20 cellular contexts compared by ENCODE assay signal in the genomic region with DNA sequence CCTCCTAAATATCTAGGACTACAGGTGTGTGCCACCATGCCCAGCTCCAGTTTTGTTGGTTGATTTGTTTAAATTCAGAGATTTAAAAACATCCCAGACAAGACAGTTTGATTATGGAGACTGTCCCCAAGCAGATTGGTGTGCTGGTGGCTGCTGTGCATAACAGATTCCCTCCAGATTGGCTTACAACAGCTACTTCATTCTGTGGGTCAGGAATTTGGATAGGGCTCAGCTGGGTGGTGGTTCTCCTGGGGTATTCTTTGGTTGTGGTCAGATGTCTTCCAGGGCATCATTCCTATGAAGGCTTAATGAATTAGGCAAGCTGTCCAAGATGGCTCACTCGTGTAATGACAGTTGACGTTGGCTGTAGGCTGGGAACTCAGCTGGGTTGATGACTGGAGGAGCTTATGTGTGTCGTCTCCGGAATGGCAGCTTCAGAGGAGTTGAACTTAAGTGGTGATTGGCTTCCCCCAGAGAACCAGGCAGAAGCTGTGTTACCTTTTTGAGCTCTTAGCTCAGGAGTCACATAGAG. TPM values are rescaled to one million over a fixed set of nuclear protein-coding genes. Genes with fewer than 3 reads are reported as not detected.
A peak's percentile ranks its signal among the peaks of the same experiment; 100 is the strongest.
DNase-seq lines count a peak whose midpoint lies in the region; ATAC-seq, FAIRE-seq and TF ChIP-seq lines count a peak whose summit lies in the region.
"Had no signal": no experiment of that assay in that cellular context is flagged by ENCODE, and none has a peak within 500 bp of the region (broad histone marks: within the 10 kb centered on the region; RNA-seq: fewer than 3 reads in every experiment).

No MANE protein-coding gene starts in this region.

- H3K9me3 ChIP-seq in astrocyte (ENCODE audit: insufficient read depth, low read depth, low read length) = no peaks in the 10 kb centered on the region
- no peaks in the 10 kb centered on the region for H3K9me3 ChIP-seq in right lobe of liver
- no peaks in the 10 kb centered on the region for H3K9me3 ChIP-seq in colonic mucosa
- H3K9me3 ChIP-seq: BE2C had no signal

- no peak for FAIRE-seq in astrocyte (lab: Jason Lieb, UNC)
- FAIRE-seq: GM12878, HTR-8/SVneo had no signal

- no peak overlapping the region for H3K4me3 Mint-ChIP-seq in Calu3 (ENCODE audit: low read depth, unreplicated experiment)
- H3K4me3 Mint-ChIP-seq in astrocyte (ENCODE audit: unreplicated experiment) = no peak overlapping the region
- no peak overlapping the region for H3K4me3 Mint-ChIP-seq in stimulated activated effector memory CD8-positive, alpha-beta T cell treated with anti-CD3 and anti-CD28 coated beads, Interleukin-12 subunit alpha, Interleukin-12 subunit beta, amount 100 ng/mL, for 72 hours
- H3K4me3 Mint-ChIP-seq: CD4-positive, alpha-beta memory T cell had no signal

- WGBS in right lobe of liver (ENCODE audit: insufficient coverage, low coverage, low lambda C conversion rate, missing lambda C conversion rate) = no CpG with 5 or more reads among the region's 4 CpGs

- no peak for TF ChIP-seq CTCF in Calu3 (IDR thresholded peaks at IDR 0.05; ENCODE audit: unreplicated experiment)
- TF ChIP-seq CTCF in astrocyte (IDR thresholded peaks at IDR 0.05; ENCODE audit: insufficient read depth, low read depth, low read length) = no peak
- TF ChIP-seq CTCF in right lobe of liver (IDR thresholded peaks at IDR 0.05) = no peak
- no peak for TF ChIP-seq CTCF in colonic mucosa (IDR thresholded peaks at IDR 0.05)

- peaks cover 7% of the 10 kb centered on the region for H4K20me1 ChIP-seq in astrocyte (ENCODE audit: insufficient read depth, low read length)

- H3K36me3 Mint-ChIP-seq in Calu3 (ENCODE audit: insufficient read depth, unreplicated experiment) (peaks cover 43% of the 10 kb centered on the region), astrocyte (ENCODE audit: low read depth, unreplicated experiment) (peaks cover 26% of the 10 kb centered on the region)
- H3K36me3 Mint-ChIP-seq in stimulated activated effector memory CD8-positive, alpha-beta T cell treated with anti-CD3 and anti-CD28 coated beads, Interleukin-12 subunit alpha, Interleukin-12 subunit beta, amount 100 ng/mL, for 72 hours = peaks cover 52% of the 10 kb centered on the region

- H3K9ac ChIP-seq in astrocyte (ENCODE audit: low read length) (no peak overlapping the region), colonic mucosa (ENCODE audit: low read depth in 2 of 2, low read length in 2 of 2) (no peak overlapping the region)
- H3K9ac ChIP-seq: GM23248 had no signal

- no TSS peak for BruUV-seq in Calu3 (replicated peaks; lab: Mats Ljungman, UMichigan)

- TF ChIP-seq POLR2A in right lobe of liver (IDR thresholded peaks at IDR 0.05) = no peak

- H3K4me2 ChIP-seq in astrocyte (ENCODE audit: low read length) = no peak overlapping the region

- H3K9me3 Mint-ChIP-seq in Calu3 (ENCODE audit: low read depth, unreplicated experiment) = peaks cover 5% of the 10 kb centered on the region
- H3K9me3 Mint-ChIP-seq in astrocyte (ENCODE audit: unreplicated experiment) = peaks cover 3% of the 10 kb centered on the region
- no peaks in the 10 kb centered on the region for H3K9me3 Mint-ChIP-seq in stimulated activated effector memory CD8-positive, alpha-beta T cell treated with anti-CD3 and anti-CD28 coated beads, Interleukin-12 subunit alpha, Interleukin-12 subunit beta, amount 100 ng/mL, for 72 hours
- H3K9me3 Mint-ChIP-seq: CD4-positive, alpha-beta memory T cell had no signal

- H3K36me3 ChIP-seq in astrocyte (ENCODE audit: insufficient read depth, low read length) (peaks cover 8% of the 10 kb centered on the region), right lobe of liver (peaks cover 0 to 4% (median 0%) of the 10 kb centered on the region in 4 donors), colonic mucosa (no peaks in the 10 kb centered on the region)

- no peak overlapping the region for H2AFZ ChIP-seq in astrocyte (ENCODE audit: low read depth, low read length)
- H2AFZ ChIP-seq: GM23248 had no signal

- CTCF ChIA-PET in Calu3 (lab: Charles Lee) = interaction anchor here (0.9 kb wide), 1 partner anchor 169 kb away, joined by 4 read pairs; no protein-coding TSS in a partner anchor

- H3K79me2 ChIP-seq in astrocyte (ENCODE audit: insufficient read depth, low read length) = no peaks in the 10 kb centered on the region

- H3K4me1 Mint-ChIP-seq in Calu3 (ENCODE audit: low read depth, unreplicated experiment) (peaks cover 34% of the 10 kb centered on the region), astrocyte (ENCODE audit: low read depth, unreplicated experiment) (peaks cover 35% of the 10 kb centered on the region)
- H3K4me1 Mint-ChIP-seq in stimulated activated effector memory CD8-positive, alpha-beta T cell treated with anti-CD3 and anti-CD28 coated beads, Interleukin-12 subunit alpha, Interleukin-12 subunit beta, amount 100 ng/mL, for 72 hours = no peaks in the 10 kb centered on the region

- DNase-seq in Calu3 = no peak
- DNase-seq in astrocyte (ENCODE audit: low read depth) = no peak
- no peak for DNase-seq in right lobe of liver
- DNase-seq in stimulated activated effector memory CD8-positive, alpha-beta T cell treated with anti-CD3 and anti-CD28 coated beads, Interleukin-12 subunit alpha, Interleukin-12 subunit beta, amount 100 ng/mL, for 72 hours (ENCODE audit: low spot score in 2 of 2) = no peak
- DNase-seq in colonic mucosa = no peak
- DNase-seq in anterior cingulate cortex (lab: John Stamatoyannopoulos, UW) = no peak
- DNase-seq: BE2C; CD4-positive, alpha-beta memory T cell; GDM1; GM23248; HCEC 1CT; NCI-H187; NCI-H446; NCI-H69; OCI-M1; SHP77 treated with DMSO at 0.1 percent for 48 hours had no signal

- H3K27me3 ChIP-seq in astrocyte (ENCODE audit: insufficient read depth, low read length) (no peaks in the 10 kb centered on the region), right lobe of liver (no peaks in the 10 kb centered on the region), colonic mucosa (no peaks in the 10 kb centered on the region)
- H3K27me3 ChIP-seq: BE2C had no signal

- H3K27ac Mint-ChIP-seq in Calu3 (ENCODE audit: unreplicated experiment) (peak overlapping the region; percentile 74), astrocyte (ENCODE audit: unreplicated experiment) (peak overlapping the region; percentile 53)
- peak overlapping the region; percentile 75 for H3K27ac Mint-ChIP-seq in stimulated activated effector memory CD8-positive, alpha-beta T cell treated with anti-CD3 and anti-CD28 coated beads, Interleukin-12 subunit alpha, Interleukin-12 subunit beta, amount 100 ng/mL, for 72 hours

- no peaks in the 10 kb centered on the region for H3K27me3 Mint-ChIP-seq in Calu3 (ENCODE audit: unreplicated experiment)
- no peaks in the 10 kb centered on the region for H3K27me3 Mint-ChIP-seq in astrocyte (ENCODE audit: low read depth, unreplicated experiment)
- H3K27me3 Mint-ChIP-seq: CD4-positive, alpha-beta memory T cell had no signal

- intact Hi-C loops in Calu3 (cut with micrococcal nuclease; ENCODE audit: unreplicated experiment) (loop anchor here (10.0 kb wide), 1 partner anchor 195 kb away; no protein-coding TSS in a partner anchor), right lobe of liver (cut with DNase I) (no loop called here), colonic mucosa (cut with DNase I) (no loop called here)

- H3K27ac ChIP-seq in astrocyte (ENCODE audit: low read depth, low read length) (no peak overlapping the region), right lobe of liver (peak overlapping the region in 2 of 3 donors; percentile 71 to 96), colonic mucosa (no peak overlapping the region)
- H3K27ac ChIP-seq: GM23248, HL-60 had no signal

- peaks cover 5% of the 10 kb centered on the region for H3K4me1 ChIP-seq in astrocyte (ENCODE audit: insufficient read depth, low read length)
- H3K4me1 ChIP-seq in right lobe of liver = peaks cover 0 to 45% (median 15%) of the 10 kb centered on the region in 4 donors
- no peaks in the 10 kb centered on the region for H3K4me1 ChIP-seq in colonic mucosa
- H3K4me1 ChIP-seq: BE2C had no signal

- H3K4me3 ChIP-seq in astrocyte (ENCODE audit: insufficient read depth, low read depth, low read length) = no peak overlapping the region
- H3K4me3 ChIP-seq in right lobe of liver = no peak overlapping the region
- no peak overlapping the region for H3K4me3 ChIP-seq in colonic mucosa
- H3K4me3 ChIP-seq: GM12878, GM23248 had no signal

- no peak for ATAC-seq in right lobe of liver
- no peak for ATAC-seq in stimulated activated effector memory CD8-positive, alpha-beta T cell treated with anti-CD3 and anti-CD28 coated beads, Interleukin-12 subunit alpha, Interleukin-12 subunit beta, amount 100 ng/mL, for 72 hours
- no peak for ATAC-seq in GM21390 (IDR thresholded peaks at IDR 0.05; ENCODE audit: unreplicated experiment)
- ATAC-seq: GM12878 had no signal

RNA-seq across cellular contexts. Expression of a gene that starts 10.6 kb away (rescaled TPM):
- 4.3 and 5.0 TPM in 2 replicates for total RNA-seq in Calu3 (2022)
- total RNA-seq in astrocyte = 2.1 and 3.1 TPM in 2 replicates
- 10 to 100 TPM in 3 of 6 experiments, 1 to 10 TPM in 3; 2.0 to 14.5 (median 9.1) TPM for total RNA-seq in right lobe of liver
- 10 to 100 TPM; 39.6 to 67.5 TPM for total RNA-seq in colonic mucosa
- total RNA-seq: GM23248 had no signal

Comparison
In these comparisons a context has a peak if more than half of its experiments do, and no peak if none do; other contexts are left out.
1. H3K27ac ChIP-seq: peak in right lobe of liver (2 of 3); none in astrocyte (single experiment) and colonic mucosa (single experiment).
2. Peak in every context shown above with its lines, with median percentiles within 50 percentile points of each other: H3K27ac Mint-ChIP-seq.